In genomic region chr16:73059779-73060178, GRCh38 we compare ENCODE assay signal across 8 cellular contexts. TPM values are rescaled to one million over a fixed set of nuclear protein-coding genes. Genes with fewer than 3 reads are reported as not detected.
DNase-seq lines count a peak whose midpoint lies in the region; ATAC-seq and TF ChIP-seq lines count a peak whose summit lies in the region.

No MANE protein-coding gene starts in this region.

- CTCF ChIA-PET in CD4-positive, alpha-beta memory T cell (lab: Charles Lee; ENCODE audit: partially characterized antibody), result no interaction called here
- CTCF ChIA-PET in PC-3 (lab: Charles Lee), result no interaction called here

- BruUV-seq in PC-3 (replicated peaks; lab: Mats Ljungman, UMichigan), result no TSS peak

- no peak for TF ChIP-seq POLR2A in erythroblast (IDR thresholded peaks at IDR 0.05; ENCODE audit: low read length)

- no peaks in the 10 kb centered on the region for H3F3A ChIP-seq in PC-3 (ENCODE audit: low read length, unreplicated experiment)

- peak overlapping the region; percentile 84 for H3K9ac ChIP-seq in PC-3 (ENCODE audit: low read length)
- no peak overlapping the region for H3K9ac ChIP-seq in parathyroid adenoma

- H3K27ac Mint-ChIP-seq in CD4-positive, alpha-beta memory T cell, result no peak overlapping the region
- H3K27ac Mint-ChIP-seq in endothelial cell (ENCODE audit: unreplicated experiment), result no peak overlapping the region

- H3K79me2 ChIP-seq in PC-3 (ENCODE audit: low read length) (peaks cover 43% of the 10 kb centered on the region), parathyroid adenoma (peaks cover 17% of the 10 kb centered on the region)

- no peak overlapping the region for H3K4me3 ChIP-seq in CD4-positive, alpha-beta memory T cell (ENCODE audit: low read length in 2 of 2)
- H3K4me3 ChIP-seq in PC-3 (ENCODE audit: low read length), result peak overlapping the region; percentile 93
- H3K4me3 ChIP-seq in parathyroid adenoma (ENCODE audit: low read depth, low read length), result peak overlapping the region; percentile 70
- no peak overlapping the region for H3K4me3 ChIP-seq in mucosa of descending colon

- H3K9me3 ChIP-seq in CD4-positive, alpha-beta memory T cell (ENCODE audit: control insufficient read depth in 1 of 2, low read length in 2 of 2), result no peaks in the 10 kb centered on the region
- H3K9me3 ChIP-seq in PC-3 (ENCODE audit: low read length), result no peaks in the 10 kb centered on the region
- no peaks in the 10 kb centered on the region for H3K9me3 ChIP-seq in parathyroid adenoma (ENCODE audit: control insufficient read depth, low read length)
- no peaks in the 10 kb centered on the region for H3K9me3 ChIP-seq in mucosa of descending colon

- H4K20me1 ChIP-seq in PC-3 (ENCODE audit: low read length), result no peaks in the 10 kb centered on the region

- peaks cover 10 to 26% (median 18%) of the 10 kb centered on the region in 4 donors for H3K4me1 Mint-ChIP-seq in CD4-positive, alpha-beta memory T cell
- peaks cover 63% of the 10 kb centered on the region for H3K4me1 Mint-ChIP-seq in endothelial cell (ENCODE audit: unreplicated experiment)

- POLR2A ChIA-PET in CD4-positive, alpha-beta memory T cell (lab: Charles Lee; ENCODE audit: partially characterized antibody), result no interaction called here
- POLR2A ChIA-PET in PC-3 (lab: Charles Lee; ENCODE audit: unreplicated experiment), result no interaction called here

- H2AFZ ChIP-seq in PC-3 (ENCODE audit: low read length), result peak overlapping the region; percentile 65; the same call in 1 of the 2 replicates
- no peak overlapping the region for H2AFZ ChIP-seq in parathyroid adenoma

- H3K36me3 Mint-ChIP-seq in CD4-positive, alpha-beta memory T cell, result peaks cover 2 to 4% of the 10 kb centered on the region in 2 donors
- peaks cover 7% of the 10 kb centered on the region for H3K36me3 Mint-ChIP-seq in endothelial cell (ENCODE audit: low read depth, unreplicated experiment)

- ATAC-seq in PC-3, result no peak
- no peak for ATAC-seq in GM21390 (IDR thresholded peaks at IDR 0.05; ENCODE audit: unreplicated experiment)
- ATAC-seq in mucosa of descending colon, result no peak

- TF ChIP-seq CTCF in PC-3 (conservative IDR thresholded peaks at IDR 0.05; ENCODE audit: low read depth, low read length), result no peak
- TF ChIP-seq CTCF in endothelial cell (IDR thresholded peaks at IDR 0.05; ENCODE audit: unreplicated experiment), result no peak
- no peak for TF ChIP-seq CTCF in parathyroid adenoma (IDR thresholded peaks at IDR 0.05)
- no peak for TF ChIP-seq CTCF in mucosa of descending colon (IDR thresholded peaks at IDR 0.05)

- H3K4me2 ChIP-seq in PC-3 (ENCODE audit: low read length) (peak overlapping the region; percentile 88), parathyroid adenoma (ENCODE audit: low read length) (peak overlapping the region; percentile 74)

- no peak for DNase-seq in CD4-positive, alpha-beta memory T cell
- DNase-seq in PC-3, result no peak
- no peak for DNase-seq in endothelial cell (ENCODE audit: low spot score)
- no peak for DNase-seq in mucosa of descending colon
- DNase-seq in erythroblast (lab: John Stamatoyannopoulos, UW), result no peak
- no peak for DNase-seq in AG20443 (ENCODE audit: low spot score)

- H3K27me3 Mint-ChIP-seq in CD4-positive, alpha-beta memory T cell, result peaks cover 49 to 58% of the 10 kb centered on the region in 2 donors
- H3K27me3 Mint-ChIP-seq in endothelial cell (ENCODE audit: unreplicated experiment), result peaks cover 29% of the 10 kb centered on the region

- no peak overlapping the region for H3K27ac ChIP-seq in CD4-positive, alpha-beta memory T cell (ENCODE audit: low read depth, low read length)
- H3K27ac ChIP-seq in PC-3 (ENCODE audit: low read length) (peak overlapping the region; percentile 30; the same call in 1 of the 2 replicates), parathyroid adenoma (no peak overlapping the region)

- H3K9me3 Mint-ChIP-seq in CD4-positive, alpha-beta memory T cell, result peaks cover 0 to 4% (median 0%) of the 10 kb centered on the region in 8 donors
- H3K9me3 Mint-ChIP-seq in endothelial cell (ENCODE audit: unreplicated experiment), result no peaks in the 10 kb centered on the region

- H3K27me3 ChIP-seq in CD4-positive, alpha-beta memory T cell (ENCODE audit: insufficient read depth, low read length), result peaks cover 27% of the 10 kb centered on the region
- H3K27me3 ChIP-seq in PC-3 (ENCODE audit: low read length), result no peaks in the 10 kb centered on the region
- H3K27me3 ChIP-seq in parathyroid adenoma (ENCODE audit: control insufficient read depth, insufficient read depth, low read length), result peaks cover 7% of the 10 kb centered on the region

- H3K36me3 ChIP-seq in CD4-positive, alpha-beta memory T cell (ENCODE audit: insufficient read depth, low read length), result no peaks in the 10 kb centered on the region
- H3K36me3 ChIP-seq in PC-3 (ENCODE audit: low read depth, low read length) (no peaks in the 10 kb centered on the region), parathyroid adenoma (ENCODE audit: control insufficient read depth, insufficient read depth, low read length) (no peaks in the 10 kb centered on the region), mucosa of descending colon (ENCODE audit: low read depth) (no peaks in the 10 kb centered on the region)

- H3K9me2 ChIP-seq in PC-3 (replicated peaks; ENCODE audit: low read length), result no peaks in the 10 kb centered on the region

- H3K4me3 Mint-ChIP-seq in CD4-positive, alpha-beta memory T cell, result peak overlapping the region in 6 of 8 donors; percentile 1 to 85 (median 80)
- H3K4me3 Mint-ChIP-seq in endothelial cell (ENCODE audit: unreplicated experiment), result peak overlapping the region; percentile 94

- H3K4me1 ChIP-seq in CD4-positive, alpha-beta memory T cell (ENCODE audit: insufficient read depth, low read length), result no peaks in the 10 kb centered on the region
- H3K4me1 ChIP-seq in PC-3 (ENCODE audit: insufficient read depth, low read length) (peaks cover 39% of the 10 kb centered on the region), parathyroid adenoma (peaks cover 24% of the 10 kb centered on the region), mucosa of descending colon (ENCODE audit: low read depth) (peaks cover 19% of the 10 kb centered on the region)

- intact Hi-C loops in CD4-positive, alpha-beta memory T cell (cut with micrococcal nuclease), result no loop called here
- intact Hi-C loops in PC-3 (cut with micrococcal nuclease), result loop anchor here (10.0 kb wide), 1 partner anchor 395 kb away; no protein-coding TSS in a partner anchor
- intact Hi-C loops in mucosa of descending colon (cut with DNase I, micrococcal nuclease), result loop anchor here in 1 of 2 donors (10.0 kb wide), 1 partner anchor 225 kb away; no protein-coding TSS in a partner anchor

RNA-seq across cellular contexts. Expression of gene ZFHX3, which starts 11.9 kb away (rescaled TPM):
- under 1 TPM; 0.69 to 0.99 TPM for total RNA-seq in CD4-positive, alpha-beta memory T cell
- polyA plus RNA-seq in CD4-positive, alpha-beta memory T cell, result under 1 TPM; 0.01 to 0.03 TPM
- total RNA-seq in PC-3 (2014; rRNA removed), result 3.5 and 4.5 TPM in 2 replicates
- total RNA-seq in endothelial cell (ENCODE audit: unreplicated experiment), result 17.7 TPM
- total RNA-seq in mucosa of descending colon, result 10 to 100 TPM; 13.8 to 36.0 (median 15.5) TPM

Comparison
In these comparisons a context has a peak if more than half of its experiments do, and no peak if none do; other contexts are left out.
1. H3K4me3 ChIP-seq: peak in PC-3 (single experiment) and parathyroid adenoma (single experiment); none in CD4-positive, alpha-beta memory T cell (0 of 2) and mucosa of descending colon (single experiment).